ENCODE assay signal across 16 cellular contexts in the genomic region with DNA sequence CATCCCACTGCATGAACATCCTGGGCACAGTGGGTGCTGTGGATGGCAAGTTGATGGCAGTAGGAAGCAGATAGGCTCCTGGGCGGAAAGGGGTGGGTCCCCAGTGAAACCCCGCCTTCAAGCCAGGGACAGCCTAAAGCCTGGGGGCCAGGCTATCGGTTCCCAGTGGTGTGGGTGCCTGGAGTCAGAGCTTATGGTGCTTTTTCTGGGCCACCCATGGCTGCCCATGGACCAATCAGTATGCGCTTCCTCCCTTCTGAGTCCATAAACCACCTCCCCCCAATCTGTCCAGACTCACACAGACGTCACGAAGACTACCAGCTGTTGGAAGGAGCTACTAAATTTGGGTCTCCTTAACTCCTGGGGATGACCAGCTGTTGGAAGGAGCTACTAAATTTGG. TPM values are rescaled to one million over a fixed set of nuclear protein-coding genes. Genes with fewer than 3 reads are reported as not detected.
A peak's percentile ranks its signal among the peaks of the same experiment; 100 is the strongest.
DNase-seq lines count a peak whose midpoint lies in the region; TF ChIP-seq lines count a peak whose summit lies in the region.
"Had no signal": no experiment of that assay in that cellular context is flagged by ENCODE, and none has a peak within 500 bp of the region (broad histone marks: within the 10 kb centered on the region; RNA-seq: fewer than 3 reads in every experiment).

No MANE protein-coding gene starts in this region.

- H3K4me1 ChIP-seq in SJCRH30 (peaks cover 2% of the 10 kb centered on the region; the same call in 1 of the 2 replicates), BE2C (no peaks in the 10 kb centered on the region)
- H3K4me1 ChIP-seq: BLaER1 treated with 17β-estradiol and CSF1 and Interleukin-3, amounts not matched to agents 10 nM and 100 nM had no signal

- H3K27ac Mint-ChIP-seq in activated T-helper 1 cell treated with anti-CD3 and anti-CD28 coated beads, Interleukin-12 subunit alpha, Interleukin-12 subunit beta, Interleukin-2, Interleukin-4 antibody, amounts not matched to agents 30 ng/mL and 10 ng/mL and 1 ng/mL, durations not matched to agents 14 hours and 24 hours and 36 hours = no peak overlapping the region
- H3K27ac Mint-ChIP-seq: CD4-positive, alpha-beta T cell; IgD-negative memory B cell had no signal

- H3K9me3 Mint-ChIP-seq in activated T-helper 1 cell treated with anti-CD3 and anti-CD28 coated beads, Interleukin-12 subunit alpha, Interleukin-12 subunit beta, Interleukin-2, Interleukin-4 antibody, amounts not matched to agents 30 ng/mL and 10 ng/mL and 1 ng/mL, durations not matched to agents 14 hours and 24 hours and 36 hours = no peaks in the 10 kb centered on the region
- H3K9me3 Mint-ChIP-seq: CD4-positive, alpha-beta T cell; IgD-negative memory B cell had no signal

- intact Hi-C loops in activated T-helper 1 cell treated with anti-CD3 and anti-CD28 coated beads, Interleukin-12 subunit alpha, Interleukin-12 subunit beta, Interleukin-2, Interleukin-4 antibody, amounts not matched to agents 30 ng/mL and 10 ng/mL and 1 ng/mL, durations not matched to agents 14 hours and 24 hours and 36 hours (cut with micrococcal nuclease) = no loop called here

- H3K36me3 ChIP-seq in SJCRH30 (no peaks in the 10 kb centered on the region), BE2C (no peaks in the 10 kb centered on the region)
- H3K36me3 ChIP-seq: BLaER1 treated with 17β-estradiol and CSF1 and Interleukin-3, amounts not matched to agents 10 nM and 100 nM had no signal

- DNase-seq in NCI-H82 (lab: John Stamatoyannopoulos, UW) (peak; percentile 57), NCI-H82 treated with DMSO at 0.1 percent for 48 hours (lab: John Stamatoyannopoulos, UW; ENCODE audit: unreplicated experiment) (no peak), SJCRH30 (peak; percentile 58 to 66), left kidney (ENCODE audit: low read depth, low spot score) (peak; percentile 28), dermis blood vessel endothelial cell (no peak), BE2C (no peak), HCEC 1CT (no peak)
- no peak for DNase-seq in activated T-helper 1 cell treated with anti-CD3 and anti-CD28 coated beads, Interleukin-12 subunit alpha, Interleukin-12 subunit beta, Interleukin-2, Interleukin-4 antibody, amounts not matched to agents 30 ng/mL and 10 ng/mL and 1 ng/mL, durations not matched to agents 14 hours and 24 hours and 36 hours (ENCODE audit: low spot score)
- DNase-seq: CD4-positive, alpha-beta T cell; DND-41; GDM1 had no signal

- no peak overlapping the region for H3K27ac ChIP-seq in SJCRH30
- H3K27ac ChIP-seq: 22Rv1; BLaER1 treated with 17β-estradiol and CSF1 and Interleukin-3, amounts not matched to agents 10 nM and 100 nM; KMS-11 had no signal

- H3K27me3 ChIP-seq in SJCRH30 = no peaks in the 10 kb centered on the region
- H3K27me3 ChIP-seq in BE2C = no peaks in the 10 kb centered on the region
- H3K27me3 ChIP-seq: BLaER1 treated with 17β-estradiol and CSF1 and Interleukin-3, amounts not matched to agents 10 nM and 100 nM had no signal

- H3K27me3 Mint-ChIP-seq in activated T-helper 1 cell treated with anti-CD3 and anti-CD28 coated beads, Interleukin-12 subunit alpha, Interleukin-12 subunit beta, Interleukin-2, Interleukin-4 antibody, amounts not matched to agents 30 ng/mL and 10 ng/mL and 1 ng/mL, durations not matched to agents 14 hours and 24 hours and 36 hours (ENCODE audit: insufficient read depth) = no peaks in the 10 kb centered on the region

- no peaks in the 10 kb centered on the region for H3K4me1 Mint-ChIP-seq in activated T-helper 1 cell treated with anti-CD3 and anti-CD28 coated beads, Interleukin-12 subunit alpha, Interleukin-12 subunit beta, Interleukin-2, Interleukin-4 antibody, amounts not matched to agents 30 ng/mL and 10 ng/mL and 1 ng/mL, durations not matched to agents 14 hours and 24 hours and 36 hours (ENCODE audit: low read depth)
- H3K4me1 Mint-ChIP-seq: IgD-negative memory B cell had no signal

- H3K4me3 ChIP-seq in SJCRH30 (no peak overlapping the region), BE2C (ENCODE audit: low read depth, low read length) (no peak overlapping the region)
- H3K4me3 ChIP-seq: BLaER1 treated with 17β-estradiol and CSF1 and Interleukin-3, amounts not matched to agents 10 nM and 100 nM had no signal

- H3K36me3 Mint-ChIP-seq in activated T-helper 1 cell treated with anti-CD3 and anti-CD28 coated beads, Interleukin-12 subunit alpha, Interleukin-12 subunit beta, Interleukin-2, Interleukin-4 antibody, amounts not matched to agents 30 ng/mL and 10 ng/mL and 1 ng/mL, durations not matched to agents 14 hours and 24 hours and 36 hours (ENCODE audit: low read depth) = no peaks in the 10 kb centered on the region

- no peak overlapping the region for H3K4me3 Mint-ChIP-seq in activated T-helper 1 cell treated with anti-CD3 and anti-CD28 coated beads, Interleukin-12 subunit alpha, Interleukin-12 subunit beta, Interleukin-2, Interleukin-4 antibody, amounts not matched to agents 30 ng/mL and 10 ng/mL and 1 ng/mL, durations not matched to agents 14 hours and 24 hours and 36 hours
- H3K4me3 Mint-ChIP-seq: CD4-positive, alpha-beta T cell; IgD-negative memory B cell had no signal

- H3K9me3 ChIP-seq in SJCRH30 (replicated peaks) = no peaks in the 10 kb centered on the region
- H3K9me3 ChIP-seq in BE2C = no peaks in the 10 kb centered on the region

- TF ChIP-seq CTCF in BE2C (IDR thresholded peaks at IDR 0.05; ENCODE audit: low read depth, low read length) = no peak

RNA-seq across cellular contexts. Expression of gene ECPAS, which starts 17.5 kb away (rescaled TPM):
- 112 and 123 TPM in 2 replicates for total RNA-seq in SJCRH30 (2014; rRNA removed; shearing (Covaris generic))
- total RNA-seq in dermis blood vessel endothelial cell = 93.4 and 119 TPM in 2 replicates
- polyA plus RNA-seq in BE2C (2012; ENCODE audit: insufficient read depth, insufficient read length, low read depth) = 17.0 TPM
- total RNA-seq in activated T-helper 1 cell treated with anti-CD3 and anti-CD28 coated beads, Interleukin-12 subunit alpha, Interleukin-12 subunit beta, Interleukin-2, Interleukin-4 antibody, amounts not matched to agents 30 ng/mL and 10 ng/mL and 1 ng/mL, durations not matched to agents 14 hours and 24 hours and 36 hours = 98.9 and 110 TPM in 2 replicates

RNA-seq across cellular contexts. Expression of gene ZNF483, which starts 23.3 kb away (rescaled TPM):
- 16.9 and 19.1 TPM in 2 replicates for total RNA-seq in SJCRH30 (2014; rRNA removed; shearing (Covaris generic))
- 1.8 and 3.2 TPM in 2 replicates for total RNA-seq in dermis blood vessel endothelial cell
- polyA plus RNA-seq in BE2C (2012; ENCODE audit: insufficient read depth, insufficient read length, low read depth) = 0.96 TPM
- 2.4 and 3.5 TPM in 2 replicates for total RNA-seq in activated T-helper 1 cell treated with anti-CD3 and anti-CD28 coated beads, Interleukin-12 subunit alpha, Interleukin-12 subunit beta, Interleukin-2, Interleukin-4 antibody, amounts not matched to agents 30 ng/mL and 10 ng/mL and 1 ng/mL, durations not matched to agents 14 hours and 24 hours and 36 hours
- total RNA-seq: HT-29 had no signal

Comparison
In these comparisons a context has a peak if more than half of its experiments do, and no peak if none do; other contexts are left out.
1. DNase-seq: peak in NCI-H82 (single experiment), SJCRH30 (2 of 2) and left kidney (single experiment); none in NCI-H82 treated with DMSO at 0.1 percent for 48 hours (single experiment), dermis blood vessel endothelial cell (single experiment), BE2C (single experiment), activated T-helper 1 cell treated with anti-CD3 and anti-CD28 coated beads, Interleukin-12 subunit alpha, Interleukin-12 subunit beta, Interleukin-2, Interleukin-4 antibody, amounts not matched to agents 30 ng/mL and 10 ng/mL and 1 ng/mL, durations not matched to agents 14 hours and 24 hours and 36 hours (single experiment) and HCEC 1CT (single experiment).